15 cellular contexts compared by ENCODE assay signal in genomic region chr2:109690457-109690821, GRCh38.
DNase-seq lines count a peak whose midpoint lies in the region; ATAC-seq and TF ChIP-seq lines count a peak whose summit lies in the region.
"Had no signal": no experiment of that assay in that cellular context is flagged by ENCODE, and none has a peak within 500 bp of the region (broad histone marks: within the 10 kb centered on the region; RNA-seq: fewer than 3 reads in every experiment).

No MANE protein-coding gene starts in this region.

- H3K9me3 Mint-ChIP-seq in natural killer cell treated with Interleukin-12 subunit alpha and Interleukin-12 subunit beta and Interleukin-15 and Interleukin-18, amount 100 ng/mL, for 72 hours = no peaks in the 10 kb centered on the region
- no peaks in the 10 kb centered on the region for H3K9me3 Mint-ChIP-seq in CD8-positive, alpha-beta T cell

- H3K27me3 Mint-ChIP-seq in natural killer cell treated with Interleukin-12 subunit alpha and Interleukin-12 subunit beta and Interleukin-15 and Interleukin-18, amount 100 ng/mL, for 72 hours = peaks cover 3 to 12% of the 10 kb centered on the region in 2 donors
- no peaks in the 10 kb centered on the region for H3K27me3 Mint-ChIP-seq in CD8-positive, alpha-beta T cell (ENCODE audit: low read depth)

- CTCF ChIA-PET in CD8-positive, alpha-beta T cell (lab: Charles Lee) = no interaction called here

- H3K4me3 Mint-ChIP-seq in natural killer cell treated with Interleukin-12 subunit alpha and Interleukin-12 subunit beta and Interleukin-15 and Interleukin-18, amount 100 ng/mL, for 72 hours = no peak overlapping the region
- H3K4me3 Mint-ChIP-seq in CD8-positive, alpha-beta T cell = no peak overlapping the region
- H3K4me3 Mint-ChIP-seq: CD14-positive monocyte; stimulated activated memory B cell treated with anti-CD40 and anti-IgM and Interleukin-4, amounts not matched to agents 10 μg/mL and 1 μg/mL and 100 μg/mL, for 72 hours; T-helper 17 cell had no signal

- ATAC-seq in psoas muscle = no peak
- ATAC-seq in upper lobe of right lung = no peak
- no peak for ATAC-seq in natural killer cell treated with Interleukin-12 subunit alpha and Interleukin-12 subunit beta and Interleukin-15 and Interleukin-18, amount 100 ng/mL, for 72 hours
- no peak for ATAC-seq in CD8-positive, alpha-beta T cell
- ATAC-seq: stimulated activated memory B cell treated with anti-CD40 and anti-IgM and Interleukin-4, amounts not matched to agents 10 μg/mL and 1 μg/mL and 100 μg/mL, for 72 hours; T-helper 17 cell had no signal

- H3K4me1 Mint-ChIP-seq in natural killer cell treated with Interleukin-12 subunit alpha and Interleukin-12 subunit beta and Interleukin-15 and Interleukin-18, amount 100 ng/mL, for 72 hours (ENCODE audit: low read depth in 2 of 2) = no peaks in the 10 kb centered on the region
- H3K4me1 Mint-ChIP-seq in CD8-positive, alpha-beta T cell (ENCODE audit: low read depth) = no peaks in the 10 kb centered on the region
- H3K4me1 Mint-ChIP-seq: CD14-positive monocyte; stimulated activated memory B cell treated with anti-CD40 and anti-IgM and Interleukin-4, amounts not matched to agents 10 μg/mL and 1 μg/mL and 100 μg/mL, for 72 hours; T-helper 17 cell had no signal

- no peak overlapping the region for H3K27ac Mint-ChIP-seq in natural killer cell treated with Interleukin-12 subunit alpha and Interleukin-12 subunit beta and Interleukin-15 and Interleukin-18, amount 100 ng/mL, for 72 hours
- no peak overlapping the region for H3K27ac Mint-ChIP-seq in CD8-positive, alpha-beta T cell
- H3K27ac Mint-ChIP-seq: CD14-positive monocyte; stimulated activated memory B cell treated with anti-CD40 and anti-IgM and Interleukin-4, amounts not matched to agents 10 μg/mL and 1 μg/mL and 100 μg/mL, for 72 hours; T-helper 17 cell had no signal

- peak overlapping the region in 1 of 2 donors; percentile 16 for H3K9ac ChIP-seq in duodenal mucosa (ENCODE audit: low read depth in 1 of 2, low read length in 2 of 2)
- H3K9ac ChIP-seq in liver (ENCODE audit: low read depth in 1 of 2, low read length in 2 of 2) = no peak overlapping the region

- intact Hi-C loops in psoas muscle (cut with DNase I) (no loop called here), upper lobe of right lung (cut with DNase I) (no loop called here)
- intact Hi-C loops in CD8-positive, alpha-beta T cell (cut with DNase I, micrococcal nuclease) = no loop called here

- TF ChIP-seq RAD21 in liver (IDR thresholded peaks at IDR 0.05) = no peak

- H3K4me3 ChIP-seq in duodenal mucosa (ENCODE audit: low read depth in 1 of 2, low read length in 2 of 2) (no peak overlapping the region), liver (ENCODE audit: low read depth in 1 of 3, low read length in 3 of 3) (no peak overlapping the region), psoas muscle (no peak overlapping the region), upper lobe of right lung (no peak overlapping the region)
- H3K4me3 ChIP-seq in CD8-positive, alpha-beta T cell (ENCODE audit: low read depth, low read length) = no peak overlapping the region

- H3K36me3 ChIP-seq in duodenal mucosa (ENCODE audit: control insufficient read depth in 1 of 2, insufficient read depth in 2 of 2, low read length in 2 of 2) = no peaks in the 10 kb centered on the region
- H3K36me3 ChIP-seq in liver (ENCODE audit: control insufficient read depth in 4 of 4, insufficient read depth in 3 of 4, low read depth in 1 of 4, low read length in 3 of 4) = no peaks in the 10 kb centered on the region
- no peaks in the 10 kb centered on the region for H3K36me3 ChIP-seq in psoas muscle (ENCODE audit: insufficient read depth in 1 of 2, low read depth in 1 of 2)
- no peaks in the 10 kb centered on the region for H3K36me3 ChIP-seq in upper lobe of right lung
- no peaks in the 10 kb centered on the region for H3K36me3 ChIP-seq in CD8-positive, alpha-beta T cell (ENCODE audit: insufficient read depth, low read length)
- H3K36me3 ChIP-seq: brain microvascular endothelial cell had no signal

- H3K9me3 ChIP-seq in duodenal mucosa (ENCODE audit: control insufficient read depth in 1 of 2, low read length in 2 of 2) = no peaks in the 10 kb centered on the region
- no peaks in the 10 kb centered on the region for H3K9me3 ChIP-seq in liver (ENCODE audit: control insufficient read depth in 4 of 4, low read length in 3 of 4)
- H3K9me3 ChIP-seq in psoas muscle = no peaks in the 10 kb centered on the region
- H3K9me3 ChIP-seq in upper lobe of right lung = no peaks in the 10 kb centered on the region
- H3K9me3 ChIP-seq in CD8-positive, alpha-beta T cell (ENCODE audit: low read length) = no peaks in the 10 kb centered on the region

- H3K4me1 ChIP-seq in duodenal mucosa (ENCODE audit: control insufficient read depth in 1 of 2, insufficient read depth in 2 of 2, low read length in 2 of 2) (peaks cover 34 to 36% of the 10 kb centered on the region in 2 donors), liver (ENCODE audit: control insufficient read depth in 4 of 4, insufficient read depth in 4 of 4, low read length in 3 of 4) (peaks cover 6 to 26% (median 19%) of the 10 kb centered on the region in 4 donors), psoas muscle (peaks cover 11% of the 10 kb centered on the region), upper lobe of right lung (peaks cover 25% of the 10 kb centered on the region)
- H3K4me1 ChIP-seq in CD8-positive, alpha-beta T cell (ENCODE audit: insufficient read depth, low read length) = no peaks in the 10 kb centered on the region

- peak overlapping the region; percentile 70 for H3K27ac ChIP-seq in duodenal mucosa (ENCODE audit: low read depth, low read length)
- peak overlapping the region; percentile 91 to 93 for H3K27ac ChIP-seq in liver (ENCODE audit: low read depth in 1 of 2, low read length in 2 of 2)
- H3K27ac ChIP-seq in psoas muscle = peak overlapping the region; percentile 68
- peak overlapping the region; percentile 31 for H3K27ac ChIP-seq in upper lobe of right lung
- no peak overlapping the region for H3K27ac ChIP-seq in CD8-positive, alpha-beta T cell (ENCODE audit: low read depth, low read length)
- H3K27ac ChIP-seq: brain microvascular endothelial cell had no signal

- H3K27me3 ChIP-seq in duodenal mucosa (ENCODE audit: control insufficient read depth in 1 of 2, insufficient read depth in 2 of 2, low read length in 2 of 2) = no peaks in the 10 kb centered on the region
- no peaks in the 10 kb centered on the region for H3K27me3 ChIP-seq in liver (ENCODE audit: control insufficient read depth in 4 of 4, insufficient read depth in 4 of 4, low read length in 3 of 4)
- no peaks in the 10 kb centered on the region for H3K27me3 ChIP-seq in psoas muscle (ENCODE audit: insufficient read depth in 3 of 3, low read length in 2 of 3)
- H3K27me3 ChIP-seq in upper lobe of right lung = no peaks in the 10 kb centered on the region
- H3K27me3 ChIP-seq in CD8-positive, alpha-beta T cell (ENCODE audit: insufficient read depth, low read length) = no peaks in the 10 kb centered on the region
- H3K27me3 ChIP-seq: brain microvascular endothelial cell had no signal

- POLR2A ChIA-PET in CD8-positive, alpha-beta T cell (lab: Charles Lee) = no interaction called here

- 40% methylated on average over 6 of the region's 6 CpGs for WGBS in liver
- WGBS in psoas muscle, 3 donors = 34 to 46% (median 44%) methylated on average over 6 of the region's 6 CpGs

- DNase-seq in psoas muscle = no peak
- DNase-seq in upper lobe of right lung = peak; percentile 41
- no peak for DNase-seq in retina
- no peak for DNase-seq in natural killer cell treated with Interleukin-12 subunit alpha and Interleukin-12 subunit beta and Interleukin-15 and Interleukin-18, amount 100 ng/mL, for 72 hours (ENCODE audit: low spot score)
- DNase-seq in CD8-positive, alpha-beta T cell = no peak
- no peak for DNase-seq in kidney glomerular epithelial cell (lab: John Stamatoyannopoulos, UW)
- DNase-seq: activated naive CD4-positive, alpha-beta T cell; brain microvascular endothelial cell; HCEC 1CT; NCI-H1048; T-helper 17 cell had no signal

- H3K36me3 Mint-ChIP-seq in natural killer cell treated with Interleukin-12 subunit alpha and Interleukin-12 subunit beta and Interleukin-15 and Interleukin-18, amount 100 ng/mL, for 72 hours = no peaks in the 10 kb centered on the region
- no peaks in the 10 kb centered on the region for H3K36me3 Mint-ChIP-seq in CD8-positive, alpha-beta T cell
- H3K36me3 Mint-ChIP-seq: CD14-positive monocyte; stimulated activated memory B cell treated with anti-CD40 and anti-IgM and Interleukin-4, amounts not matched to agents 10 μg/mL and 1 μg/mL and 100 μg/mL, for 72 hours had no signal

- no peak for TF ChIP-seq CTCF in liver (IDR thresholded peaks at IDR 0.05; ENCODE audit: low read depth, low read length, missing input control)
- no peak for TF ChIP-seq CTCF in psoas muscle (IDR thresholded peaks at IDR 0.05)
- TF ChIP-seq CTCF in upper lobe of right lung (IDR thresholded peaks at IDR 0.05) = no peak
- no peak for TF ChIP-seq CTCF in CD8-positive, alpha-beta T cell (IDR thresholded peaks at IDR 0.05)

TF ChIP-seq in liver, 16 proteins besides CTCF, POLR2A, EP300 and RAD21 (continues in another document):
- TF ChIP-seq TAF1 (conservative IDR thresholded peaks at IDR 0.05) (no peak), GABPA (IDR thresholded peaks at IDR 0.05 in 1 of 2, conservative IDR thresholded peaks at IDR 0.05 in 1 of 2) (no peak), SP1 (IDR thresholded peaks at IDR 0.05) (no peak), RXRA (IDR thresholded peaks at IDR 0.05) (no peak), NR2F2 (IDR thresholded peaks at IDR 0.05) (no peak), JUND (IDR thresholded peaks at IDR 0.05) (no peak), HNF4A (conservative IDR thresholded peaks at IDR 0.05) (no peak)
